14 cellular contexts compared by ENCODE assay signal in genomic region chr17:42185497-42185860, GRCh38. TPM values are rescaled to one million over a fixed set of nuclear protein-coding genes. Genes with fewer than 3 reads are reported as not detected.
DNase-seq lines count a peak whose midpoint lies in the region; ATAC-seq and TF ChIP-seq lines count a peak whose summit lies in the region.
"Had no signal": no experiment of that assay in that cellular context is flagged by ENCODE, and none has a peak within 500 bp of the region (broad histone marks: within the 10 kb centered on the region; RNA-seq: fewer than 3 reads in every experiment).

No MANE protein-coding gene starts in this region.

- TF ChIP-seq CTCF in MM.1S (IDR thresholded peaks at IDR 0.05; ENCODE audit: low read length) (no peak), lower lobe of right lung (IDR thresholded peaks at IDR 0.05) (no peak), upper lobe of left lung (IDR thresholded peaks at IDR 0.05) (no peak)

- DNase-seq in activated T-cell treated with anti-CD3 and anti-CD28 coated beads, Interleukin-2, amount 50 U/mL, for 4 hours: no peak
- no peak for DNase-seq in activated T-cell treated with anti-CD3 and anti-CD28 coated beads, Interleukin-2, amount 50 U/mL, for 1 hour
- DNase-seq in MM.1S: no peak
- no peak for DNase-seq in caudate nucleus (lab: John Stamatoyannopoulos, UW)
- DNase-seq in neuronal stem cell (ENCODE audit: low spot score): peak; percentile 86
- DNase-seq in lower lobe of right lung: no peak
- DNase-seq in upper lobe of left lung: no peak
- DNase-seq: DMS79, Kasumi-1, PC-9, SK-N-SH had no signal

- no peaks in the 10 kb centered on the region for H3K36me3 Mint-ChIP-seq in activated T-cell treated with anti-CD3 and anti-CD28 coated beads, Interleukin-2, amount 50 U/mL, for 4 hours (ENCODE audit: insufficient read depth)

- no peak overlapping the region for H2BK15ac ChIP-seq in neuronal stem cell (ENCODE audit: low read length)

- no peak overlapping the region for H3K14ac ChIP-seq in neuronal stem cell (ENCODE audit: low read length)

- H3K9me3 Mint-ChIP-seq in activated T-cell treated with anti-CD3 and anti-CD28 coated beads, Interleukin-2, amount 50 U/mL, for 4 hours: no peaks in the 10 kb centered on the region

- peaks cover 27% of the 10 kb centered on the region for H3F3A ChIP-seq in MM.1S (ENCODE audit: insufficient read depth, low read length)

- H3K4ac ChIP-seq in neuronal stem cell (ENCODE audit: low read length): no peak overlapping the region

- H3K79me1 ChIP-seq in neuronal stem cell (ENCODE audit: low read depth, low read length): no peaks in the 10 kb centered on the region

- TF ChIP-seq POLR2A in upper lobe of left lung (IDR thresholded peaks at IDR 0.05): no peak

- H4K91ac ChIP-seq in neuronal stem cell (ENCODE audit: low read depth, low read length, poor library complexity): no peak overlapping the region

- H3K4me1 Mint-ChIP-seq in activated T-cell treated with anti-CD3 and anti-CD28 coated beads, Interleukin-2, amount 50 U/mL, for 4 hours (ENCODE audit: low read depth): peaks cover 33% of the 10 kb centered on the region

- ATAC-seq in activated T-cell treated with anti-CD3 and anti-CD28 coated beads, Interleukin-2, amount 50 U/mL, for 4 hours: no peak
- ATAC-seq in lower lobe of right lung (no peak), upper lobe of left lung (ENCODE audit: low FRiP score in 2 of 2) (no peak), HG02610 (IDR thresholded peaks at IDR 0.05; ENCODE audit: unreplicated experiment) (no peak)

- no peak overlapping the region for H2BK12ac ChIP-seq in neuronal stem cell (ENCODE audit: low read length)

- no peak overlapping the region for H2AK5ac ChIP-seq in neuronal stem cell (ENCODE audit: low read depth, low read length)

- H3K27me3 ChIP-seq in MM.1S (replicated peaks; ENCODE audit: insufficient read depth, low read length): no peaks in the 10 kb centered on the region
- H3K27me3 ChIP-seq in neuronal stem cell (ENCODE audit: control insufficient read depth in 3 of 3, insufficient read depth in 3 of 3, low read depth in 1 of 3, low read length in 3 of 3): peaks cover 14 to 44% (median 30%) of the 10 kb centered on the region in 3 experiments
- H3K27me3 ChIP-seq in lower lobe of right lung (ENCODE audit: low read depth): peaks cover 17% of the 10 kb centered on the region
- peaks cover 0 to 9% (median 5%) of the 10 kb centered on the region in 4 donors for H3K27me3 ChIP-seq in upper lobe of left lung

- no peak for TF ChIP-seq EP300 in upper lobe of left lung (IDR thresholded peaks at IDR 0.05)

- H3K4me3 Mint-ChIP-seq in activated T-cell treated with anti-CD3 and anti-CD28 coated beads, Interleukin-2, amount 50 U/mL, for 4 hours: peak overlapping the region; percentile 11

- intact Hi-C loops in lower lobe of right lung (cut with DNase I): no loop called here

- H4K8ac ChIP-seq in neuronal stem cell (ENCODE audit: low read depth, low read length): no peak overlapping the region

- no peaks in the 10 kb centered on the region for H3K9me2 ChIP-seq in MM.1S (replicated peaks; ENCODE audit: insufficient read depth, low read length)
- H3K9me2 ChIP-seq: SK-N-SH had no signal

- no peak overlapping the region for H2BK5ac ChIP-seq in neuronal stem cell (ENCODE audit: low read length)

- H3K79me2 ChIP-seq in MM.1S (ENCODE audit: low read length): no peaks in the 10 kb centered on the region

- H3K9me3 ChIP-seq in MM.1S (replicated peaks; ENCODE audit: insufficient read depth, low read length): no peaks in the 10 kb centered on the region
- H3K9me3 ChIP-seq in neuronal stem cell (replicated peaks in 1 of 2; ENCODE audit: control insufficient read depth in 2 of 2, insufficient read depth in 1 of 2, low read depth in 1 of 2, low read length in 2 of 2): peaks cover 0 to 2% of the 10 kb centered on the region in 2 donors
- H3K9me3 ChIP-seq in lower lobe of right lung: no peaks in the 10 kb centered on the region
- no peaks in the 10 kb centered on the region for H3K9me3 ChIP-seq in upper lobe of left lung
- H3K9me3 ChIP-seq: SK-N-SH had no signal

- no peaks in the 10 kb centered on the region for H4K20me1 ChIP-seq in MM.1S (ENCODE audit: insufficient read depth, low read length)

- H3K4me2 ChIP-seq in MM.1S (ENCODE audit: low read depth, low read length) (no peak overlapping the region), neuronal stem cell (ENCODE audit: insufficient read depth, low read length, poor library complexity, severe bottlenecking) (peak overlapping the region; percentile 41)
- H3K4me2 ChIP-seq: PC-9, SK-N-SH had no signal

- H3K9ac ChIP-seq in MM.1S (ENCODE audit: low read length): no peak overlapping the region
- no peak overlapping the region for H3K9ac ChIP-seq in neuronal stem cell (ENCODE audit: low read depth, low read length, poor library complexity)
- H3K9ac ChIP-seq: SK-N-SH had no signal

- H3K4me1 ChIP-seq in MM.1S (ENCODE audit: low read length): peaks cover 35% of the 10 kb centered on the region
- H3K4me1 ChIP-seq in neuronal stem cell (ENCODE audit: control insufficient read depth in 2 of 2, insufficient read depth in 1 of 2, low read depth in 1 of 2, low read length in 2 of 2): peaks cover 21% of the 10 kb centered on the region in 2 donors
- H3K4me1 ChIP-seq in lower lobe of right lung: peaks cover 37% of the 10 kb centered on the region
- peaks cover 21 to 35% (median 31%) of the 10 kb centered on the region in 4 donors for H3K4me1 ChIP-seq in upper lobe of left lung

- H2BK120ac ChIP-seq in neuronal stem cell (ENCODE audit: low read depth, low read length): no peak overlapping the region

- H3K36me3 ChIP-seq in MM.1S (replicated peaks; ENCODE audit: insufficient read depth, low read length) (no peaks in the 10 kb centered on the region), neuronal stem cell (replicated peaks in 1 of 2; ENCODE audit: control insufficient read depth in 2 of 2, insufficient read depth in 2 of 2, low read length in 2 of 2) (no peaks in the 10 kb centered on the region), lower lobe of right lung (no peaks in the 10 kb centered on the region), upper lobe of left lung (no peaks in the 10 kb centered on the region)

- H3K18ac ChIP-seq in neuronal stem cell (ENCODE audit: low read length): no peak overlapping the region

- H3K23ac ChIP-seq in neuronal stem cell (ENCODE audit: low read depth, low read length, poor library complexity): no peak overlapping the region

- H2AFZ ChIP-seq in MM.1S (ENCODE audit: low read length): no peak overlapping the region
- peak overlapping the region; percentile 95 for H2AFZ ChIP-seq in neuronal stem cell (ENCODE audit: low read length)
- H2AFZ ChIP-seq: PC-9 had no signal

- H3K4me3 ChIP-seq in MM.1S (ENCODE audit: low read length) (no peak overlapping the region), neuronal stem cell (ENCODE audit: low read length in 2 of 2) (peak overlapping the region in 1 of 2 donors; percentile 36), lower lobe of right lung (no peak overlapping the region), upper lobe of left lung (no peak overlapping the region)
- H3K4me3 ChIP-seq: PC-9 had no signal

- no CpG with 5 or more reads among the region's 11 CpGs for WGBS in neuronal stem cell (ENCODE audit: extremely low coverage in 2 of 2, insufficient read length in 2 of 2, insufficient replicate concordance in 1 of 2), 2 donors
- WGBS in upper lobe of left lung, 2 donors: 86 to 91% methylated on average over 7 to 11 of the region's 11 CpGs

- no peaks in the 10 kb centered on the region for H3K27me3 Mint-ChIP-seq in activated T-cell treated with anti-CD3 and anti-CD28 coated beads, Interleukin-2, amount 50 U/mL, for 4 hours (ENCODE audit: low read depth)

- H3K27ac ChIP-seq in MM.1S (ENCODE audit: low read length) (peak overlapping the region; percentile 76; the same call in 1 of the 2 replicates), caudate nucleus (ENCODE audit: low read depth, low read length) (peak overlapping the region; percentile 9), neuronal stem cell (replicated peaks; ENCODE audit: low read length) (no peak overlapping the region), lower lobe of right lung (no peak overlapping the region), upper lobe of left lung (no peak overlapping the region)
- H3K27ac ChIP-seq: PC-9 had no signal

RNA-seq across cellular contexts. Expression of gene HCRT, which starts 0.2 kb away (rescaled TPM):
- not detected for total RNA-seq in activated T-cell treated with anti-CD3 and anti-CD28 coated beads, Interleukin-2, amount 50 U/mL, for 4 hours
- polyA plus RNA-seq in neuronal stem cell (2013, experiment 1 of 2): not detected
- polyA plus RNA-seq in neuronal stem cell (2013, experiment 2 of 2): 0.17 TPM
- total RNA-seq in lower lobe of right lung: not detected
- total RNA-seq in upper lobe of left lung: not detected
- total RNA-seq: A172, PC-9 had no signal
- polyA plus RNA-seq: CD14-positive monocyte, SK-N-SH had no signal

RNA-seq across cellular contexts. Expression of gene KCNH4, which starts 4.5 kb away (rescaled TPM):
- total RNA-seq in activated T-cell treated with anti-CD3 and anti-CD28 coated beads, Interleukin-2, amount 50 U/mL, for 4 hours: 1 to 10 TPM; 2.2 to 2.6 (median 2.6) TPM
- not detected for polyA plus RNA-seq in neuronal stem cell (2013, experiment 1 of 2)
- not detected for polyA plus RNA-seq in neuronal stem cell (2013, experiment 2 of 2)
- total RNA-seq in lower lobe of right lung (0.09 TPM), upper lobe of left lung (under 1 TPM in 2 of 6 donors, not detected in 4; under 0.01 to 0.27 TPM)
- total RNA-seq: A172, PC-9 had no signal
- polyA plus RNA-seq: CD14-positive monocyte had no signal

RNA-seq across cellular contexts. Expression of gene GHDC, which starts 8.8 kb away (rescaled TPM):
- 10 to 100 TPM; 24.0 to 24.9 (median 24.7) TPM for total RNA-seq in activated T-cell treated with anti-CD3 and anti-CD28 coated beads, Interleukin-2, amount 50 U/mL, for 4 hours
- polyA plus RNA-seq in neuronal stem cell (2013, experiment 1 of 2): 1.8 TPM
- 2.0 TPM for polyA plus RNA-seq in neuronal stem cell (2013, experiment 2 of 2)
- total RNA-seq in lower lobe of right lung (33.4 TPM), upper lobe of left lung (10 to 100 TPM; 24.3 to 40.9 (median 33.0) TPM)

RNA-seq across cellular contexts. Expression of gene RAB5C, which starts 30.7 kb away (rescaled TPM):
- 10 to 100 TPM; 76.5 to 81.0 (median 79.1) TPM for total RNA-seq in activated T-cell treated with anti-CD3 and anti-CD28 coated beads, Interleukin-2, amount 50 U/mL, for 4 hours
- polyA plus RNA-seq in neuronal stem cell (2013, experiment 1 of 2): 73.5 TPM
- 73.6 TPM for polyA plus RNA-seq in neuronal stem cell (2013, experiment 2 of 2)
- total RNA-seq in lower lobe of right lung (153 TPM), upper lobe of left lung (100 to 1,000 TPM in 3 of 6 donors, 10 to 100 TPM in 3; 57.6 to 183 (median 133) TPM)

Comparison
In these comparisons a context has a peak if more than half of its experiments do, and no peak if none do; other contexts are left out.
1. H3K27ac ChIP-seq: peak in MM.1S (single experiment) and caudate nucleus (single experiment); none in neuronal stem cell (single experiment), lower lobe of right lung (single experiment) and upper lobe of left lung (0 of 4).